In genomic region chr10:30422981-30423654, GRCh38 we compare ENCODE assay signal across 10 cellular contexts. TPM values are rescaled to one million over a fixed set of nuclear protein-coding genes. Genes with fewer than 3 reads are reported as not detected.
DNase-seq lines count a peak whose midpoint lies in the region; FAIRE-seq and TF ChIP-seq lines count a peak whose summit lies in the region.
"Had no signal": no experiment of that assay in that cellular context is flagged by ENCODE, and none has a peak within 500 bp of the region (broad histone marks: within the 10 kb centered on the region; RNA-seq: fewer than 3 reads in every experiment).

No MANE protein-coding gene starts in this region.

- H3K27ac ChIP-seq in ascending aorta (peak overlapping the region; percentile 59 to 82), kidney (ENCODE audit: low read depth in 2 of 2, low read length in 2 of 2) (peak overlapping the region in 1 of 2 donors; percentile 66), transverse colon (peak overlapping the region; percentile 14 to 48 (median 28))

- no peak for TF ChIP-seq POLR2A in transverse colon (IDR thresholded peaks at IDR 0.05)

- H3K9ac ChIP-seq in kidney (ENCODE audit: low read length in 2 of 2) = no peak overlapping the region

- no peak for TF ChIP-seq EP300 in transverse colon (IDR thresholded peaks at IDR 0.05; ENCODE audit: low read depth)

- DNase-seq in DMS53 (lab: John Stamatoyannopoulos, UW) (peak; percentile 85), DMS53 treated with DMSO at 0.1 percent for 48 hours (lab: John Stamatoyannopoulos, UW; ENCODE audit: unreplicated experiment) (no peak), ascending aorta (ENCODE audit: low spot score in 2 of 2) (peak in 1 of 2 donors; percentile 81), kidney (peak; percentile 81), transverse colon (peak; percentile 52), RKO (ENCODE audit: low spot score) (no peak), NCI-H128 (lab: John Stamatoyannopoulos, UW; ENCODE audit: unreplicated experiment) (no peak), NCI-H526 treated with DMSO at 0.1 percent for 48 hours (lab: John Stamatoyannopoulos, UW) (no peak)

- in situ Hi-C loops in transverse colon (cut with MboI; ENCODE audit: low pct_ligation_motif_present in 1 of 4, low pct_unique_long_range_greater_than_20kb in 1 of 4, low sequenced_read_pairs in 3 of 4) = no loop called here

- no peak for FAIRE-seq in kidney (lab: Jason Lieb, UNC)
- FAIRE-seq: A204.1, TTC549 had no signal

- no peak for TF ChIP-seq CTCF in ascending aorta (IDR thresholded peaks at IDR 0.05)
- TF ChIP-seq CTCF in kidney (IDR thresholded peaks at IDR 0.05; ENCODE audit: borderline replicate concordance, extremely low read depth, insufficient read depth) = no peak
- TF ChIP-seq CTCF in transverse colon (IDR thresholded peaks at IDR 0.05) = no peak

- no peaks in the 10 kb centered on the region for H3K36me3 ChIP-seq in ascending aorta
- H3K36me3 ChIP-seq in kidney (ENCODE audit: control insufficient read depth in 1 of 2, insufficient read depth in 2 of 2, low read length in 2 of 2) = no peaks in the 10 kb centered on the region
- H3K36me3 ChIP-seq in transverse colon = no peaks in the 10 kb centered on the region

- H3K4me1 ChIP-seq in ascending aorta (peaks cover 8 to 23% of the 10 kb centered on the region in 2 donors), kidney (ENCODE audit: control insufficient read depth in 1 of 2, insufficient read depth in 1 of 2, low read depth in 1 of 2, low read length in 2 of 2) (peaks cover 7 to 15% of the 10 kb centered on the region in 2 donors), transverse colon (peaks cover 4 to 47% (median 26%) of the 10 kb centered on the region in 4 donors)

- H3K27me3 ChIP-seq in ascending aorta (no peaks in the 10 kb centered on the region), transverse colon (no peaks in the 10 kb centered on the region)

- intact Hi-C loops in ascending aorta (cut with DNase I) (no loop called here), kidney (cut with DNase I) (no loop called here), transverse colon (cut with DNase I; ENCODE audit: low total_unique reads) (no loop called here)

- 37 to 60% methylated on average over 1 to 8 of the region's 8 CpGs for WGBS in transverse colon (ENCODE audit: low coverage in 1 of 2), 2 donors

- H3K4me3 ChIP-seq in ascending aorta = no peak overlapping the region
- no peak overlapping the region for H3K4me3 ChIP-seq in kidney (ENCODE audit: low read length in 2 of 2)
- no peak overlapping the region for H3K4me3 ChIP-seq in transverse colon

- H3K9me3 ChIP-seq in ascending aorta (no peaks in the 10 kb centered on the region), kidney (ENCODE audit: control insufficient read depth in 1 of 2, low read length in 2 of 2) (no peaks in the 10 kb centered on the region), transverse colon (no peaks in the 10 kb centered on the region)

RNA-seq across cellular contexts. Expression of gene MAP3K8, which starts 10.9 kb away (rescaled TPM):
- 15.8 TPM for total RNA-seq in ascending aorta
- total RNA-seq in kidney = 41.6 TPM
- polyA plus RNA-seq in kidney (ENCODE audit: insufficient read depth, low read depth, low replicate concordance) = 6.7 TPM
- total RNA-seq in transverse colon = 10 to 100 TPM in 2 of 4 donors, 1 to 10 TPM in 2; 2.2 to 26.7 (median 11.8) TPM

Comparison
In these comparisons a context has a peak if more than half of its experiments do, and no peak if none do; other contexts are left out.
1. DNase-seq: peak in DMS53 (single experiment), kidney (single experiment) and transverse colon (single experiment); none in DMS53 treated with DMSO at 0.1 percent for 48 hours (single experiment), RKO (single experiment), NCI-H128 (single experiment) and NCI-H526 treated with DMSO at 0.1 percent for 48 hours (single experiment).